ENCODE assay signal across 1 cellular context in genomic region chr17:45296003-45296832, GRCh38.
A peak's percentile ranks its signal among the peaks of the same experiment; 100 is the strongest.
TF ChIP-seq lines count a peak whose summit lies in the region.

No MANE protein-coding gene starts in this region.

TF ChIP-seq in GM12878, 131 proteins besides CTCF, POLR2A, EP300 and RAD21 (continued from another document):
- TF ChIP-seq IKZF2 (IDR thresholded peaks at IDR 0.05): peak; percentile 89 to 93
